ENCODE assay signal across 8 cellular contexts in the genomic region with DNA sequence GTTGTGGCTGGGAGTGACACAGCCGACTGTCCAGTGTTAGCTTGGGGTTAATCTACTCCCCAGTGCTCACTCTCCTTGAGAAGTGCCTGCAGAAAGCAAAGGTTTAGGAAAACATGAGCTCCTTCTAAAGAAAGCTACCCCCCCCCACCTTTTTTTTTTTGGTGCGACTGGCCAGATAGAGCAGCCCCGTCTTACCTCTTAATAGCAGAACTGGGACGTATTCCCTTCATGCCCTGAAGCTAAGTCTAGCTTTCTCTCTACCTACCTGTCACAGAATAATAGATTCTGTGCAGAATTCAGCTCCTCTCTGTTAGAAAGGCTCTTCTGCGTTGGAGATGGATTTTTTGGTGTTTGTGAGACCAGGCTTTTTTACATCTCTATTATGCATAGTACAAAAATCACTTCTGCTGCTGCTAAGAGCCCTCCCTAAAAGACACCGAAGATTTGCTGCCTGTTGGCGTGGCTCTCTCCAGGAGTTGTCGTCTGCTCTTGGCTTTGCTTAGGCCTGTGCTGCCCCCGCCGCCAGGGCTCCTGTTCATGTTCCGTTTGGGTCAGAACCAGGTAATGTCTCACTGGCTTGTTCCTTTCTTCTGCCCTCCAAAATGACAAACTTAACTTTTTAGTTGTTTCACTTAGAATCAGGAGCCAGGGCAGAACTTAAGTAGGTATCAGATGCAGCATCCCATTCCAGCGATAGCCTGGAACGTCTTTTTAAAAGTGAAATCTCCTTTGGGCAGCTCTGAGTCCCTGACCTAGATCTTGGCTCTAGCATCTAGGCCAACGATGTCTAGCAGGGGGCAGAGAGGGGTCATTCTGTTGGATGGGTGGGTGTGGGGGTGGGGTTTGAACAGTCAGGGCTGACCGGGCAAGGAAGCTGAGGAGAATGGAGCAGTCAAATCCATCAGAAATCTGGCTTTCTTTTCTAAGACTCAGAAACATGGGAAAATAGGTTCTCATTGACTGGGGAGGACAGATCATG. TPM values are rescaled to one million over a fixed set of nuclear protein-coding genes. Genes with fewer than 3 reads are reported as not detected.
DNase-seq lines count a peak whose midpoint lies in the region; ATAC-seq, FAIRE-seq and TF ChIP-seq lines count a peak whose summit lies in the region.

No MANE protein-coding gene starts in this region.

- no peak; the same call in 1 of the 2 replicates for TF ChIP-seq POLR2A in GM12892 (IDR thresholded peaks at IDR 0.05; ENCODE audit: low read depth, low read length)

- peak overlapping the region; percentile 94 for H3K56ac ChIP-seq in mesendoderm (ENCODE audit: low read length)

- peaks cover 67% of the 10 kb centered on the region for H3K79me2 ChIP-seq in mesendoderm (ENCODE audit: control insufficient read depth, insufficient read depth, low read length)

- FAIRE-seq in GM12892 (lab: Jason Lieb, UNC), result no peak

- no peak overlapping the region for H2BK15ac ChIP-seq in mesendoderm (replicated peaks; ENCODE audit: low read depth)

- H3K79me1 ChIP-seq in mesendoderm (ENCODE audit: low read length), result peaks cover 11% of the 10 kb centered on the region

- no peak overlapping the region for H2BK120ac ChIP-seq in mesendoderm (ENCODE audit: low read depth, low read length)

- H2AK5ac ChIP-seq in mesendoderm (ENCODE audit: low read length), result no peak overlapping the region

- H3K27me3 ChIP-seq in mesendoderm (ENCODE audit: insufficient read depth, low read length, poor library complexity), result no peaks in the 10 kb centered on the region

- no peak overlapping the region for H4K5ac ChIP-seq in mesendoderm (ENCODE audit: low read length)

- peak overlapping the region; percentile 85 for H3K4me3 ChIP-seq in mesendoderm (ENCODE audit: low read length)

- no peak overlapping the region for H3K4ac ChIP-seq in mesendoderm (ENCODE audit: low read depth, low read length)

- H3K9ac ChIP-seq in mesendoderm (ENCODE audit: low read length), result peak overlapping the region; percentile 91

- H3K23ac ChIP-seq in mesendoderm (ENCODE audit: low read length), result no peak overlapping the region

- H3K27ac ChIP-seq in caudate nucleus (ENCODE audit: low read depth, low read length) (peak overlapping the region; percentile 62), mesendoderm (ENCODE audit: low read depth, low read length) (no peak overlapping the region)

- H2BK5ac ChIP-seq in mesendoderm (ENCODE audit: low read length), result no peak overlapping the region

- ATAC-seq in HG02884 (IDR thresholded peaks at IDR 0.05; ENCODE audit: unreplicated experiment) (no peak), GM19452 (IDR thresholded peaks at IDR 0.05; ENCODE audit: unreplicated experiment) (no peak)

- CTCF ChIA-PET in HEK293T (lab: Yijun Ruan, JAX), result interaction anchor here (0.6 to 1.0 kb wide), 4 partner anchors 45 to 294 kb away, joined by 3 to 5 read pairs (median 4); no protein-coding TSS in a partner anchor

- WGBS in mesendoderm (ENCODE audit: extremely low coverage, insufficient coverage, low lambda C conversion rate), result no CpG with 5 or more reads among the region's 15 CpGs

- peak overlapping the region; percentile 85 for H3K4me2 ChIP-seq in mesendoderm (ENCODE audit: low read length)

- DNase-seq in A172 (ENCODE audit: low spot score) (peak; percentile 57), HEK293T (ENCODE audit: extremely low spot score) (peak; percentile 50), caudate nucleus (lab: John Stamatoyannopoulos, UW) (peak in 2 of 61 donors; percentile 21 to 33), mesendoderm (no peak), GM12892 (ENCODE audit: insufficient read length) (no peak), DMS79 (lab: John Stamatoyannopoulos, UW) (no peak)

- no peak overlapping the region for H4K8ac ChIP-seq in mesendoderm (ENCODE audit: low read depth, low read length)

- H3K4me1 ChIP-seq in mesendoderm (ENCODE audit: control insufficient read depth, low read depth, low read length), result peaks cover 29% of the 10 kb centered on the region

- POLR2A ChIA-PET in HEK293T (lab: Yijun Ruan, JAX), result interaction anchor here (1.1 to 3.5 kb wide), 2 partner anchors 10 to 13 kb away, joined by 4 to 29 read pairs; no protein-coding TSS in a partner anchor

- H3K18ac ChIP-seq in mesendoderm (ENCODE audit: low read length), result no peak overlapping the region

- no peaks in the 10 kb centered on the region for H3K36me3 ChIP-seq in mesendoderm (ENCODE audit: control insufficient read depth, insufficient read depth, low read length)

TF ChIP-seq in HEK293T, 16 proteins besides CTCF, POLR2A, EP300 and RAD21:
- no peak for TF ChIP-seq FOXK2 (IDR thresholded peaks at IDR 0.05)
- TF ChIP-seq, protein P1, sequence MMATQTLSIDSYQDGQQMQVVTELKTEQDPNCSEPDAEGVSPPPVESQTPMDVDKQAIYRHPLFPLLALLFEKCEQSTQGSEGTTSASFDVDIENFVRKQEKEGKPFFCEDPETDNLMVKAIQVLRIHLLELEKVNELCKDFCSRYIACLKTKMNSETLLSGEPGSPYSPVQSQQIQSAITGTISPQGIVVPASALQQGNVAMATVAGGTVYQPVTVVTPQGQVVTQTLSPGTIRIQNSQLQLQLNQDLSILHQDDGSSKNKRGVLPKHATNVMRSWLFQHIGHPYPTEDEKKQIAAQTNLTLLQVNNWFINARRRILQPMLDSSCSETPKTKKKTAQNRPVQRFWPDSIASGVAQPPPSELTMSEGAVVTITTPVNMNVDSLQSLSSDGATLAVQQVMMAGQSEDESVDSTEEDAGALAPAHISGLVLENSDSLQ (IDR thresholded peaks at IDR 0.05), result peak; percentile 98
TF ChIP-seq in HEK293T: peak in this region for 1.

RNA-seq across cellular contexts. Expression of a gene that starts 2.5 kb away (rescaled TPM):
- 120 and 180 TPM in 2 replicates for total RNA-seq in A172 (2014; rRNA removed; shearing (Covaris generic))
- 32.6 TPM for polyA plus RNA-seq in mesendoderm (2013, experiment 1 of 2)
- polyA plus RNA-seq in mesendoderm (2013, experiment 2 of 2), result 32.2 TPM
- polyA plus RNA-seq in GM12892 (2012; ENCODE audit: missing spikeins), result 77.8 TPM

Comparison
In these comparisons a context has a peak if more than half of its experiments do, and no peak if none do; other contexts are left out.
1. DNase-seq: peak in A172 (single experiment) and HEK293T (single experiment); none in mesendoderm (single experiment), GM12892 (single experiment) and DMS79 (single experiment).